26 cellular contexts compared by ENCODE assay signal in genomic region chr20:37220255-37220654, GRCh38. TPM values are rescaled to one million over a fixed set of nuclear protein-coding genes. Genes with fewer than 3 reads are reported as not detected.
DNase-seq lines count a peak whose midpoint lies in the region; ATAC-seq and TF ChIP-seq lines count a peak whose summit lies in the region.
"Had no signal": no experiment of that assay in that cellular context is flagged by ENCODE, and none has a peak within 500 bp of the region (broad histone marks: within the 10 kb centered on the region; RNA-seq: fewer than 3 reads in every experiment).

No MANE protein-coding gene starts in this region.

- H2AFZ ChIP-seq in H9 (ENCODE audit: low read length) (no peak overlapping the region), hepatocyte (no peak overlapping the region)

- H3K4me3 Mint-ChIP-seq in H9, result no peak overlapping the region
- H3K4me3 Mint-ChIP-seq: CD8-positive, alpha-beta memory T cell; central memory CD8-positive, alpha-beta T cell; effector memory CD8-positive, alpha-beta T cell had no signal

- peaks cover 5% of the 10 kb centered on the region for H3K79me1 ChIP-seq in H9 (ENCODE audit: insufficient read depth, low read depth, low read length, poor library complexity, severe bottlenecking)

- H3K9me2 ChIP-seq in hepatocyte (replicated peaks; ENCODE audit: insufficient read depth), result no peaks in the 10 kb centered on the region

- H2BK120ac ChIP-seq in H9 (ENCODE audit: low read depth, low read length, poor library complexity, severe bottlenecking), result no peak overlapping the region

- no peak for TF ChIP-seq POLR2A in upper lobe of left lung (IDR thresholded peaks at IDR 0.05)

- H3K4me1 Mint-ChIP-seq in H9, result peaks cover 25 to 26% of the 10 kb centered on the region in 2 experiments
- H3K4me1 Mint-ChIP-seq: central memory CD8-positive, alpha-beta T cell had no signal

- peaks cover 29 to 70% (median 60%) of the 10 kb centered on the region in 3 experiments for H3K36me3 Mint-ChIP-seq in H9 (ENCODE audit: insufficient read depth in 1 of 3, low read depth in 3 of 3)

- H3K79me2 ChIP-seq in H9 (ENCODE audit: insufficient read depth, low read length) (no peaks in the 10 kb centered on the region), hepatocyte (peaks cover 5% of the 10 kb centered on the region)

- H3K23ac ChIP-seq in H9 (ENCODE audit: insufficient read length, low read depth, low read length), result no peak overlapping the region

- H3K27me3 Mint-ChIP-seq in H9 (ENCODE audit: low read depth), result no peaks in the 10 kb centered on the region
- H3K27me3 Mint-ChIP-seq: CD8-positive, alpha-beta memory T cell; central memory CD8-positive, alpha-beta T cell; effector memory CD8-positive, alpha-beta T cell had no signal

- WGBS in H9 (ENCODE audit: extremely low coverage, insufficient read length, low lambda C conversion rate), result no CpG with 5 or more reads among the region's 5 CpGs
- 73% methylated on average over 5 of the region's 5 CpGs for WGBS in hepatocyte (ENCODE audit: low lambda C conversion rate, missing lambda C conversion rate)
- WGBS in upper lobe of left lung, 2 donors, result 86 to 91% methylated on average over 5 of the region's 5 CpGs

- H3K56ac ChIP-seq in H9 (ENCODE audit: insufficient read length, low read depth, low read length), result no peak overlapping the region

- DNase-seq in H9 (no peak), NCI-H2227 (lab: John Stamatoyannopoulos, UW; ENCODE audit: unreplicated experiment) (peak; percentile 80), hepatocyte (ENCODE audit: low spot score) (no peak), upper lobe of left lung (no peak)
- DNase-seq in effector CD4-positive, alpha-beta T cell, result no peak
- DNase-seq: activated CD4-positive, alpha-beta T cell treated with anti-CD3 and anti-CD28 coated beads, Interleukin-2, amount 50 U/mL, for 48 hours; activated T-cell treated with anti-CD3 and anti-CD28 coated beads for 4 hours; CD8-positive, alpha-beta memory T cell; effector memory CD8-positive, alpha-beta T cell; head of caudate nucleus; KBM-7; left lung; NCI-H2107; NCI-H510A treated with DMSO at 0.1 percent for 48 hours; right lobe of liver; WERI-Rb-1 had no signal

- no peak overlapping the region for H4K8ac ChIP-seq in H9 (replicated peaks; ENCODE audit: insufficient read length, low read depth, low read length)

- no peak overlapping the region for H2BK15ac ChIP-seq in H9 (ENCODE audit: low read depth, low read length)

- H3K14ac ChIP-seq in H9 (ENCODE audit: insufficient read depth, low read length), result no peak overlapping the region

- H3K9ac ChIP-seq in H9 (ENCODE audit: extremely low read depth, insufficient read length, low read length) (no peak overlapping the region), stomach smooth muscle (ENCODE audit: low read length in 2 of 2) (peak overlapping the region in 1 of 2 donors; percentile 36)

- H3K27ac ChIP-seq in H9 (ENCODE audit: insufficient read length, low read depth, low read length) (no peak overlapping the region), hepatocyte (peak overlapping the region; percentile 10), stomach smooth muscle (ENCODE audit: low read length) (peak overlapping the region; percentile 32), upper lobe of left lung (no peak overlapping the region)
- H3K27ac ChIP-seq: left lung, right lobe of liver, WERI-Rb-1 had no signal

- H3K27ac Mint-ChIP-seq in H9, result peak overlapping the region; percentile 37 to 76 (median 68); a peak in 5 of 7 replicates

- H3T11ph ChIP-seq in H9 (ENCODE audit: low read length), result no peak overlapping the region

- no peak overlapping the region for H2AK5ac ChIP-seq in H9 (ENCODE audit: insufficient read length, low read length)

- H3K36me3 ChIP-seq in hepatocyte (replicated peaks; ENCODE audit: insufficient read depth, low read depth), result no peaks in the 10 kb centered on the region
- peaks cover 16 to 21% of the 10 kb centered on the region in 2 donors for H3K36me3 ChIP-seq in stomach smooth muscle (ENCODE audit: control insufficient read depth in 2 of 2, insufficient read depth in 2 of 2, low read length in 2 of 2)
- H3K36me3 ChIP-seq in upper lobe of left lung, result peaks cover 4 to 90% (median 42%) of the 10 kb centered on the region in 4 donors

- no peak overlapping the region for H4K5ac ChIP-seq in H9 (ENCODE audit: insufficient read length, low read depth, low read length)

- H3K9me3 ChIP-seq in H9 (ENCODE audit: control insufficient read depth, low read depth, low read length) (no peaks in the 10 kb centered on the region), hepatocyte (ENCODE audit: low read depth) (no peaks in the 10 kb centered on the region), stomach smooth muscle (ENCODE audit: control insufficient read depth in 2 of 2, low read length in 2 of 2) (no peaks in the 10 kb centered on the region), upper lobe of left lung (no peaks in the 10 kb centered on the region)
- H3K9me3 ChIP-seq: left lung, Peyer's patch, right lobe of liver had no signal

- H3K18ac ChIP-seq in H9 (ENCODE audit: insufficient read length, low read depth, low read length), result no peak overlapping the region

- H2BK5ac ChIP-seq in H9 (ENCODE audit: insufficient read length, low read length), result peak overlapping the region; percentile 72

- no peak overlapping the region for H3K4me2 ChIP-seq in H9 (ENCODE audit: insufficient read depth, insufficient read length, low read length)
- no peak overlapping the region for H3K4me2 ChIP-seq in hepatocyte

- no peak overlapping the region for H4K91ac ChIP-seq in H9 (ENCODE audit: insufficient read length, low read depth, low read length)

- H3K27me3 ChIP-seq in H9 (ENCODE audit: insufficient read depth, low read length), result no peaks in the 10 kb centered on the region
- H3K27me3 ChIP-seq in hepatocyte, result no peaks in the 10 kb centered on the region
- H3K27me3 ChIP-seq in stomach smooth muscle (ENCODE audit: control insufficient read depth in 1 of 2, insufficient read depth in 2 of 2, low read length in 2 of 2), result no peaks in the 10 kb centered on the region
- no peaks in the 10 kb centered on the region for H3K27me3 ChIP-seq in upper lobe of left lung
- H3K27me3 ChIP-seq: left lung, Peyer's patch, right lobe of liver had no signal

- H3K4me1 ChIP-seq in H9 (ENCODE audit: insufficient read depth, low read length) (no peaks in the 10 kb centered on the region), hepatocyte (ENCODE audit: insufficient read depth) (no peaks in the 10 kb centered on the region), stomach smooth muscle (ENCODE audit: control insufficient read depth, insufficient read depth, low read length) (peaks cover 7% of the 10 kb centered on the region), upper lobe of left lung (peaks cover 0 to 6% (median 3%) of the 10 kb centered on the region in 4 donors)
- H3K4me1 ChIP-seq: right lobe of liver had no signal

- TF ChIP-seq EP300 in upper lobe of left lung (IDR thresholded peaks at IDR 0.05), result no peak

- no peaks in the 10 kb centered on the region for H3K23me2 ChIP-seq in H9 (ENCODE audit: insufficient read length, low read depth, low read length, poor library complexity, severe bottlenecking)

- no peak overlapping the region for H3K4ac ChIP-seq in H9 (ENCODE audit: low read depth, low read length)

- no peak overlapping the region for H2BK20ac ChIP-seq in H9 (ENCODE audit: low read depth, low read length, poor library complexity, severe bottlenecking)

- TF ChIP-seq CTCF in H9 (conservative IDR thresholded peaks at IDR 0.05), result no peak
- TF ChIP-seq CTCF in hepatocyte (IDR thresholded peaks at IDR 0.05; ENCODE audit: poor library complexity), result no peak
- no peak for TF ChIP-seq CTCF in upper lobe of left lung (IDR thresholded peaks at IDR 0.05)

- no peak overlapping the region for H2BK12ac ChIP-seq in H9 (ENCODE audit: insufficient read length, low read depth, low read length)

- ATAC-seq in upper lobe of left lung (ENCODE audit: low FRiP score in 2 of 2) (no peak), HG02938 (IDR thresholded peaks at IDR 0.05; ENCODE audit: unreplicated experiment) (no peak)
- ATAC-seq: effector memory CD8-positive, alpha-beta T cell; left lung had no signal

- no peaks in the 10 kb centered on the region for H4K20me1 ChIP-seq in H9 (ENCODE audit: control insufficient read depth, insufficient read depth, insufficient read length)
- H4K20me1 ChIP-seq in hepatocyte (ENCODE audit: insufficient read depth, poor library complexity, severe bottlenecking), result no peaks in the 10 kb centered on the region

- H3K9me3 Mint-ChIP-seq in H9, result no peaks in the 10 kb centered on the region
- H3K9me3 Mint-ChIP-seq: CD8-positive, alpha-beta memory T cell; central memory CD8-positive, alpha-beta T cell; effector memory CD8-positive, alpha-beta T cell had no signal

- no peak overlapping the region for H3K4me3 ChIP-seq in hepatocyte
- no peak overlapping the region for H3K4me3 ChIP-seq in stomach smooth muscle (ENCODE audit: low read length in 2 of 2)
- no peak overlapping the region for H3K4me3 ChIP-seq in upper lobe of left lung
- H3K4me3 ChIP-seq: left lung, Peyer's patch, right lobe of liver had no signal

RNA-seq across cellular contexts. Expression of gene MROH8, which starts 40.9 kb away (rescaled TPM):
- 0.79 and 0.90 TPM in 2 replicates for total RNA-seq in H9 (2021)
- total RNA-seq in hepatocyte, result 1.9 and 3.9 TPM in 2 replicates
- 3.7 and 4.8 TPM in 2 replicates for polyA plus RNA-seq in hepatocyte
- total RNA-seq in upper lobe of left lung, result 1 to 10 TPM; 1.1 to 5.9 (median 2.2) TPM

RNA-seq across cellular contexts. Expression of gene RPN2, which starts 41.1 kb away (rescaled TPM):
- 234 TPM in 2 replicates for total RNA-seq in H9 (2021)
- 325 and 356 TPM in 2 replicates for total RNA-seq in hepatocyte
- 350 and 368 TPM in 2 replicates for polyA plus RNA-seq in hepatocyte
- total RNA-seq in upper lobe of left lung, result 100 to 1,000 TPM in 4 of 6 donors, 10 to 100 TPM in 2; 55.5 to 193 (median 143) TPM

RNA-seq across cellular contexts. Expression of gene GHRH, which starts 41.4 kb away (rescaled TPM):
- total RNA-seq in H9 (2021) (0.68 TPM in 1 of 2 replicates, not detected in the other), hepatocyte (not detected in 2 replicates), upper lobe of left lung (not detected)
- polyA plus RNA-seq in hepatocyte, result not detected in 2 replicates
- total RNA-seq: CD8-positive, alpha-beta memory T cell; fibroblast of lung; left lung; mucosa of gallbladder; osteoblast; Peyer's patch; right lobe of liver; SK-MEL-5; T-helper 2 cell treated with Interferon-gamma antibody and Interleukin-4, amounts not matched to agents 100 ng/mL and 5 ng/mL, for 36 hours; temporal lobe had no signal
- polyA plus RNA-seq: CD8-positive, alpha-beta memory T cell; fibroblast of lung had no signal

Comparison
In these comparisons a context has a peak if more than half of its experiments do, and no peak if none do; other contexts are left out.
1. H3K27ac ChIP-seq: peak in hepatocyte (single experiment) and stomach smooth muscle (single experiment); none in H9 (single experiment) and upper lobe of left lung (0 of 4).